8 cellular contexts compared by ENCODE assay signal in genomic region chr2:156430978-156431358, GRCh38. TPM values are rescaled to one million over a fixed set of nuclear protein-coding genes. Genes with fewer than 3 reads are reported as not detected.
DNase-seq lines count a peak whose midpoint lies in the region; ATAC-seq and TF ChIP-seq lines count a peak whose summit lies in the region.

No MANE protein-coding gene starts in this region.

- H3K27ac Mint-ChIP-seq in WTC11: peak overlapping the region; percentile 37

- DNase-seq in ELR (ENCODE audit: low read depth): peak; percentile 72
- DNase-seq in WTC11 (ENCODE audit: low spot score): no peak
- peak; percentile 51 for DNase-seq in medulla oblongata (ENCODE audit: extremely low spot score)
- no peak for DNase-seq in effector CD8-positive, alpha-beta T cell (lab: John Stamatoyannopoulos, UW)
- DNase-seq in substantia nigra (lab: John Stamatoyannopoulos, UW): no peak
- no peak for DNase-seq in left colon

- no peaks in the 10 kb centered on the region for H3K9me3 Mint-ChIP-seq in WTC11

- 0 out of 2 replicates have a peak overlapping the region, but pooled peaks have one; percentile 16 for H3K4me3 Mint-ChIP-seq in WTC11

- H3K4me1 Mint-ChIP-seq in WTC11: peaks cover 36% of the 10 kb centered on the region

- POLR2A ChIA-PET in WTC11 (lab: Charles Lee): no interaction called here

- ATAC-seq in GM21423 (IDR thresholded peaks at IDR 0.05; ENCODE audit: unreplicated experiment): peak; percentile 61
- peak; percentile 52 for ATAC-seq in HG03521 (IDR thresholded peaks at IDR 0.05; ENCODE audit: unreplicated experiment)
- no peak for ATAC-seq in WTC11
- no peak for ATAC-seq in left colon

- H3K27me3 Mint-ChIP-seq in WTC11 (ENCODE audit: low read depth): no peaks in the 10 kb centered on the region

- no peak overlapping the region for H3K27ac ChIP-seq in substantia nigra (ENCODE audit: low read depth, low read length, poor library complexity, severe bottlenecking)

- H3K36me3 Mint-ChIP-seq in WTC11: no peaks in the 10 kb centered on the region

- intact Hi-C loops in left colon (cut with DNase I, micrococcal nuclease): loop anchor here in 1 of 2 donors (10.0 kb wide), 1 partner anchor 96 kb away; the partner anchor contains the start of gene NR4A2

- no peak for TF ChIP-seq CTCF in WTC11 (IDR thresholded peaks at IDR 0.05)

- CTCF ChIA-PET in WTC11 (lab: Charles Lee): no interaction called here

TF ChIP-seq in WTC11, 78 proteins besides CTCF, POLR2A, EP300 and RAD21:
- TF ChIP-seq ZNF263 (CRISPR knock-in tag; IDR thresholded peaks at IDR 0.05; ENCODE audit: low read depth) (no peak), NFE2L1 (CRISPR knock-in tag; IDR thresholded peaks at IDR 0.05) (peak; percentile 64; the same call in 1 of the 2 replicates)
TF ChIP-seq in WTC11: peak in this region for 1.

RNA-seq across cellular contexts. Expression of gene GPD2, which starts 5.2 kb away (rescaled TPM):
- total RNA-seq in WTC11 (2021): 29.7 to 32.5 TPM (median 32.2 TPM) in 3 replicates
- 10 to 100 TPM; 79.9 to 80.0 TPM for total RNA-seq in left colon

Comparison
In these comparisons a context has a peak if more than half of its experiments do, and no peak if none do; other contexts are left out.
1. DNase-seq: peak in ELR (single experiment) and medulla oblongata (single experiment); none in WTC11 (single experiment), effector CD8-positive, alpha-beta T cell (single experiment), substantia nigra (0 of 49) and left colon (0 of 2).
2. ATAC-seq: peak in GM21423 (single experiment) and HG03521 (single experiment); none in WTC11 (single experiment) and left colon (single experiment).